ENCODE assay signal across 8 cellular contexts in the genomic region with DNA sequence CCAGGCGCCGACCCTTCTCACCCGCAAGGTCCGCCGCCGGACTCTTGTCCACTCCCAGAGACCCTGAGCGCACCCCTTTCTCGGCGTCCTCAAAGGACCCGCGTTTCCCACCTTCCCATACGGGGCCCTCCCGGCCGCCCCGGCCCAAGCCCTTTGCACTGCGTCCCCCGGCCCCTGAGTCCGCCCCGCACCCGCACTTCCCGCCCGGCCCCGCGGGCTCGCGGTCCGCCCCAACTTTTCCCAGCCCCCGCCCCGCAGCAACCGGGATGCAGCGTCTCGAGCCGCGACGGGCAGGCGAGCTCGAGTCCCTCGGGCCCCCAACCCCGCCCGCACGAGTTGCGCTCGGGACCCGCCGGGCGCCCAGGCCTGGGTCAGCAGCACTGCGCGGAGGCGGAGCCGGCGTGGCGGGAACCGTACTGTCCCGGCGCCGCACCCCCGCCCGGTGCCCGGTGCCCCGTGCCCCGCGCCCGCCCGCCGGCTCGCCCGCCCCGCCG.
DNase-seq lines count a peak whose midpoint lies in the region; TF ChIP-seq lines count a peak whose summit lies in the region.

No MANE protein-coding gene starts in this region.

- H3K27ac ChIP-seq in effector memory CD4-positive, alpha-beta T cell (ENCODE audit: insufficient read depth, low read length, poor library complexity, severe bottlenecking) = peak overlapping the region; percentile 57
- H3K27ac ChIP-seq in muscle layer of duodenum (ENCODE audit: low read length) = no peak overlapping the region

- no peaks in the 10 kb centered on the region for H3K9me3 ChIP-seq in effector memory CD4-positive, alpha-beta T cell (ENCODE audit: control insufficient read depth, low read length)
- no peaks in the 10 kb centered on the region for H3K9me3 ChIP-seq in muscle layer of duodenum (ENCODE audit: control insufficient read depth in 1 of 2, low read length in 2 of 2)

- DNase-seq in NCI-H1092 (lab: John Stamatoyannopoulos, UW) (peak; percentile 58), NCI-H1092 treated with DMSO at 0.1 percent for 48 hours (lab: John Stamatoyannopoulos, UW) (no peak), HEK293T (ENCODE audit: extremely low spot score) (peak; percentile 50), NCI-H69 (lab: John Stamatoyannopoulos, UW) (peak; percentile 84), NCI-H2107 treated with DMSO at 0.1 percent for 48 hours (lab: John Stamatoyannopoulos, UW; ENCODE audit: unreplicated experiment) (no peak), SKM-1 (lab: John Stamatoyannopoulos, UW; ENCODE audit: unreplicated experiment) (no peak)
- DNase-seq in effector memory CD4-positive, alpha-beta T cell = no peak

- no peaks in the 10 kb centered on the region for H3K27me3 ChIP-seq in effector memory CD4-positive, alpha-beta T cell (replicated peaks; ENCODE audit: control insufficient read depth, insufficient read depth, low read length, poor library complexity, severe bottlenecking)
- no peaks in the 10 kb centered on the region for H3K27me3 ChIP-seq in muscle layer of duodenum (ENCODE audit: low read depth, low read length)

- peaks cover 10% of the 10 kb centered on the region for H3K4me1 ChIP-seq in effector memory CD4-positive, alpha-beta T cell (ENCODE audit: control insufficient read depth, insufficient read depth, low read length, poor library complexity, severe bottlenecking)
- H3K4me1 ChIP-seq in muscle layer of duodenum (ENCODE audit: control insufficient read depth in 1 of 2, insufficient read depth in 2 of 2, low read length in 2 of 2) = peaks cover 5 to 12% of the 10 kb centered on the region in 2 donors

- H3K36me3 ChIP-seq in effector memory CD4-positive, alpha-beta T cell (ENCODE audit: control insufficient read depth, insufficient read depth, low read length) = no peaks in the 10 kb centered on the region
- no peaks in the 10 kb centered on the region for H3K36me3 ChIP-seq in muscle layer of duodenum (ENCODE audit: control insufficient read depth in 1 of 2, insufficient read depth in 2 of 2, low read length in 2 of 2)

- peak overlapping the region; percentile 85 for H3K4me3 ChIP-seq in effector memory CD4-positive, alpha-beta T cell (ENCODE audit: insufficient read depth, low read depth, low read length, poor library complexity, severe bottlenecking)
- peak overlapping the region; percentile 64 to 78 for H3K4me3 ChIP-seq in muscle layer of duodenum (ENCODE audit: low read depth in 1 of 2, low read length in 2 of 2)

- POLR2A ChIA-PET in HEK293T (lab: Yijun Ruan, JAX) = interaction anchor here (0.6 to 1.4 kb wide), 3 partner anchors 12 to 241 kb away, joined by 3 read pairs; a partner anchor contains a TSS

- CTCF ChIA-PET in HEK293T (lab: Yijun Ruan, JAX) = interaction anchor here (0.7 to 1.6 kb wide), 3 partner anchors 28 to 308 kb away, joined by 4 to 7 read pairs (median 4); no protein-coding TSS in a partner anchor

TF ChIP-seq in HEK293T, 16 proteins besides CTCF, POLR2A, EP300 and RAD21:
- TF ChIP-seq CTBP1 (IDR thresholded peaks at IDR 0.05; ENCODE audit: borderline replicate concordance) (no peak), LEF1 (IDR thresholded peaks at IDR 0.05; ENCODE audit: borderline replicate concordance) (no peak), ELF4 (IDR thresholded peaks at IDR 0.05) (no peak), FOXK2 (IDR thresholded peaks at IDR 0.05) (no peak), FOXA1 (IDR thresholded peaks at IDR 0.05) (no peak)

Comparison
In these comparisons a context has a peak if more than half of its experiments do, and no peak if none do; other contexts are left out.
1. DNase-seq: peak in NCI-H1092 (single experiment), HEK293T (single experiment) and NCI-H69 (single experiment); none in NCI-H1092 treated with DMSO at 0.1 percent for 48 hours (single experiment), effector memory CD4-positive, alpha-beta T cell (0 of 3), NCI-H2107 treated with DMSO at 0.1 percent for 48 hours (single experiment) and SKM-1 (single experiment).